17 cellular contexts compared by ENCODE assay signal in genomic region chr15:57415559-57415958, GRCh38. TPM values are rescaled to one million over a fixed set of nuclear protein-coding genes. Genes with fewer than 3 reads are reported as not detected.
"Had no signal": no experiment of that assay in that cellular context is flagged by ENCODE, and none has a peak within 500 bp of the region (broad histone marks: within the 10 kb centered on the region; RNA-seq: fewer than 3 reads in every experiment).

No MANE protein-coding gene starts in this region.

- H3K27ac ChIP-seq: adrenal gland, colonic mucosa, dorsolateral prefrontal cortex, esophagus squamous epithelium had no signal

- H3K27ac Mint-ChIP-seq: activated naive CD4-positive, alpha-beta T cell treated with anti-CD3 and anti-CD28 coated beads, Interleukin-2, amount 50 U/mL, for 24 hours; effector memory CD8-positive, alpha-beta T cell; mesothelial cell of epicardium; natural killer cell treated with Interleukin-12 subunit alpha and Interleukin-12 subunit beta and Interleukin-15 and Interleukin-18, amount 100 ng/mL, for 72 hours had no signal

- H3K4me1 Mint-ChIP-seq: activated naive CD4-positive, alpha-beta T cell treated with anti-CD3 and anti-CD28 coated beads, Interleukin-2, amount 50 U/mL, for 24 hours had no signal

- H3K4me1 ChIP-seq: colonic mucosa, esophagus squamous epithelium had no signal

- H3K4me3 ChIP-seq: adrenal gland, colonic mucosa, dorsolateral prefrontal cortex, esophagus squamous epithelium, thyroid gland had no signal

- H3K36me3 ChIP-seq: adrenal gland, colonic mucosa, esophagus squamous epithelium, thyroid gland had no signal

- ATAC-seq: effector memory CD8-positive, alpha-beta T cell; natural killer cell treated with Interleukin-12 subunit alpha and Interleukin-12 subunit beta and Interleukin-15 and Interleukin-18, amount 100 ng/mL, for 72 hours; stimulated activated naive CD8-positive, alpha-beta T cell treated with anti-CD3 and anti-CD28 coated beads, Interleukin-15, Interleukin-2, amounts not matched to agents 100 U/mL and 50 U/mL, for 24 hours had no signal

- H3K9me3 ChIP-seq: adrenal gland, colonic mucosa, esophagus squamous epithelium, thyroid gland had no signal

- H3K27me3 ChIP-seq: adrenal gland, colonic mucosa, dorsolateral prefrontal cortex, esophagus squamous epithelium, thyroid gland had no signal

- H3K9me3 Mint-ChIP-seq: activated naive CD4-positive, alpha-beta T cell treated with anti-CD3 and anti-CD28 coated beads, Interleukin-2, amount 50 U/mL, for 24 hours; effector memory CD8-positive, alpha-beta T cell; natural killer cell treated with Interleukin-12 subunit alpha and Interleukin-12 subunit beta and Interleukin-15 and Interleukin-18, amount 100 ng/mL, for 72 hours had no signal

- H3K27me3 Mint-ChIP-seq: activated naive CD4-positive, alpha-beta T cell treated with anti-CD3 and anti-CD28 coated beads, Interleukin-2, amount 50 U/mL, for 24 hours; progenitor cell of endocrine pancreas had no signal

- DNase-seq: activated gamma-delta T cell treated with Interleukin-2 at 50 U/mL for 16 hours; activated T-cell treated with anti-CD3 and anti-CD28 coated beads, Interleukin-2, amount 50 U/mL, for 1 hour; adrenal gland; colonic mucosa; dorsolateral prefrontal cortex; effector memory CD8-positive, alpha-beta T cell; esophagus squamous epithelium; stimulated activated CD4-positive, alpha-beta T cell treated with anti-CD3 and anti-CD28 coated beads, Interleukin-12 subunit alpha, Interleukin-12 subunit beta, amount 100 ng/mL, for 4 hours; stimulated activated CD4-positive, alpha-beta T cell treated with anti-CD3 and anti-CD28 coated beads, Interleukin-4, amount 100 ng/mL, for 4 hours; stimulated activated naive CD8-positive, alpha-beta T cell treated with anti-CD3 and anti-CD28 coated beads, Interleukin-15, Interleukin-2, amounts not matched to agents 100 U/mL and 50 U/mL, for 24 hours; T-helper 9 cell; thyroid gland had no signal

- H3K4me3 Mint-ChIP-seq: activated naive CD4-positive, alpha-beta T cell treated with anti-CD3 and anti-CD28 coated beads, Interleukin-2, amount 50 U/mL, for 24 hours; effector memory CD8-positive, alpha-beta T cell; mesothelial cell of epicardium; natural killer cell treated with Interleukin-12 subunit alpha and Interleukin-12 subunit beta and Interleukin-15 and Interleukin-18, amount 100 ng/mL, for 72 hours had no signal

- H3K36me3 Mint-ChIP-seq: activated naive CD4-positive, alpha-beta T cell treated with anti-CD3 and anti-CD28 coated beads, Interleukin-2, amount 50 U/mL, for 24 hours; natural killer cell treated with Interleukin-12 subunit alpha and Interleukin-12 subunit beta and Interleukin-15 and Interleukin-18, amount 100 ng/mL, for 72 hours had no signal

RNA-seq across cellular contexts. Expression of gene CGNL1, which starts 39.3 kb away (rescaled TPM):
- total RNA-seq: natural killer cell treated with Interleukin-12 subunit alpha and Interleukin-12 subunit beta and Interleukin-15 and Interleukin-18, amount 100 ng/mL, for 72 hours; T-helper 1 cell treated with Interleukin-12 subunit alpha and Interleukin-12 subunit beta and Interleukin-4 antibody, amounts not matched to agents 30 ng/mL and 1 ng/mL, for 36 hours had no signal
